In genomic region chr2:47077442-47078117, GRCh38 we compare ENCODE assay signal across 1 cellular context.
TF ChIP-seq lines count a peak whose summit lies in the region.

No MANE protein-coding gene starts in this region.

TF ChIP-seq in WTC11, 78 proteins besides CTCF, POLR2A, EP300 and RAD21 (continued from another document):
- no peak for TF ChIP-seq ZBTB43 (CRISPR knock-in tag; IDR thresholded peaks at IDR 0.05)
- TF ChIP-seq ESRRA (CRISPR knock-in tag; IDR thresholded peaks at IDR 0.05; ENCODE audit: borderline replicate concordance): no peak
- no peak for TF ChIP-seq GTF2I (CRISPR knock-in tag; conservative IDR thresholded peaks at IDR 0.05)
- TF ChIP-seq SOX15 (CRISPR knock-in tag; IDR thresholded peaks at IDR 0.05): no peak
- no peak for TF ChIP-seq TEAD1 (CRISPR knock-in tag; IDR thresholded peaks at IDR 0.05)
